14 cellular contexts compared by ENCODE assay signal in genomic region chr14:50344831-50345563, GRCh38. TPM values are rescaled to one million over a fixed set of nuclear protein-coding genes. Genes with fewer than 3 reads are reported as not detected.
DNase-seq lines count a peak whose midpoint lies in the region; ATAC-seq and TF ChIP-seq lines count a peak whose summit lies in the region.
"Had no signal": no experiment of that assay in that cellular context is flagged by ENCODE, and none has a peak within 500 bp of the region (broad histone marks: within the 10 kb centered on the region; RNA-seq: fewer than 3 reads in every experiment).

No MANE protein-coding gene starts in this region.

- in situ Hi-C loops in GM23248 (cut with MboI): loop anchor here (25.0 kb wide), 1 partner anchor 417 kb away; no protein-coding TSS in a partner anchor

- H4K20me1 ChIP-seq in GM23248 (ENCODE audit: insufficient read depth): no peaks in the 10 kb centered on the region

- DNase-seq in GM23248 (peak; percentile 12), amniotic epithelial cell (ENCODE audit: low read depth) (peak; percentile 36), hepatic stellate cell (ENCODE audit: low spot score) (peak; percentile 27), spleen (no peak), NCI-H748 treated with DMSO at 0.1 percent for 48 hours (lab: John Stamatoyannopoulos, UW) (no peak)
- no peak for DNase-seq in activated effector memory CD4-positive, alpha-beta T cell treated with anti-CD3 and anti-CD28 coated beads, Interleukin-2, amount 50 U/mL, for 16 hours
- no peak for DNase-seq in activated CD8-positive, alpha-beta memory T cell treated with anti-CD3 and anti-CD28 coated beads, Interleukin-2, amount 50 U/mL, for 48 hours
- DNase-seq: activated B cell treated with CpG ODN at 0.5 μM for 24 hours, activated gamma-delta T cell, C1 segment of cervical spinal cord, dermis blood vessel endothelial cell, NCI-H774, Peyer's patch had no signal

- ATAC-seq in GM19035 (IDR thresholded peaks at IDR 0.05; ENCODE audit: unreplicated experiment): no peak

- peaks cover 46% of the 10 kb centered on the region for H3K4me1 ChIP-seq in GM23248 (ENCODE audit: insufficient read depth)
- peaks cover 4 to 63% (median 31%) of the 10 kb centered on the region in 6 donors for H3K4me1 ChIP-seq in spleen

- TF ChIP-seq POLR2A in spleen (IDR thresholded peaks at IDR 0.05): no peak

- peaks cover 43% of the 10 kb centered on the region; the same call in 1 of the 2 replicates for H3F3A ChIP-seq in GM23248 (ENCODE audit: insufficient read depth)

- H3K4me3 ChIP-seq in GM23248 (no peak overlapping the region), spleen (no peak overlapping the region)
- H3K4me3 ChIP-seq: Peyer's patch had no signal

- H3K9me3 ChIP-seq in GM23248 (ENCODE audit: low read depth) (no peaks in the 10 kb centered on the region), spleen (no peaks in the 10 kb centered on the region)
- H3K9me3 ChIP-seq: Peyer's patch had no signal

- H3K27me3 ChIP-seq in GM23248 (replicated peaks; ENCODE audit: insufficient read depth): no peaks in the 10 kb centered on the region
- H3K27me3 ChIP-seq in spleen (replicated peaks in 1 of 7): no peaks in the 10 kb centered on the region
- H3K27me3 ChIP-seq: Peyer's patch had no signal

- 23 to 26% methylated on average over 4 of the region's 4 CpGs for WGBS in GM23248 (ENCODE audit: low coverage in 1 of 2, low lambda C conversion rate in 2 of 2, missing lambda C conversion rate in 2 of 2), 2 experiments
- WGBS in spleen, 5 donors: 78 to 93% (median 87%) methylated on average over 4 of the region's 4 CpGs

- H3K36me3 ChIP-seq in GM23248 (ENCODE audit: low read depth) (no peaks in the 10 kb centered on the region), spleen (peaks cover 0 to 12% (median 4%) of the 10 kb centered on the region in 6 donors)
- H3K36me3 ChIP-seq: Peyer's patch had no signal

- H3K9me2 ChIP-seq in GM23248 (ENCODE audit: insufficient read depth): no peaks in the 10 kb centered on the region

- H3K9ac ChIP-seq in GM23248: no peak overlapping the region

- no peak for TF ChIP-seq CTCF in spleen (IDR thresholded peaks at IDR 0.05 in 8 of 11, conservative IDR thresholded peaks at IDR 0.05 in 3 of 11)

- no peak overlapping the region for H2AFZ ChIP-seq in GM23248

- no peaks in the 10 kb centered on the region for H3K79me2 ChIP-seq in GM23248 (ENCODE audit: insufficient read depth)

- H3K4me2 ChIP-seq in GM23248 (ENCODE audit: unreplicated experiment): no peak overlapping the region

- H3K27ac ChIP-seq in GM23248: no peak overlapping the region
- peak overlapping the region in 5 of 8 donors; percentile 31 to 72 (median 58) for H3K27ac ChIP-seq in spleen
- H3K27ac ChIP-seq: Peyer's patch had no signal

- intact Hi-C loops in spleen (cut with DNase I; ENCODE audit: low total_unique reads): no loop called here

RNA-seq across cellular contexts. Expression of gene DMAC2L, which starts 32.9 kb away (rescaled TPM):
- total RNA-seq in GM23248 (2014; rRNA removed; shearing (Covaris generic)): 4.4 and 7.8 TPM in 2 replicates
- polyA plus RNA-seq in GM23248 (2016; fragmentation: Nextera tagmentation; extraction: Ambion mirVana) (12.3 and 15.9 TPM in 2 replicates), spleen (10 to 100 TPM; 15.7 to 17.0 (median 17.0) TPM)
- 10 to 100 TPM; 10.0 to 24.7 (median 20.5) TPM for total RNA-seq in spleen

RNA-seq across cellular contexts. Expression of gene L2HGDH, which starts 33.0 kb away (rescaled TPM):
- total RNA-seq in GM23248 (2014; rRNA removed; shearing (Covaris generic)): 1.3 and 2.6 TPM in 2 replicates
- polyA plus RNA-seq in GM23248 (2016; fragmentation: Nextera tagmentation; extraction: Ambion mirVana) (1.8 and 2.0 TPM in 2 replicates), spleen (1 to 10 TPM in 2 of 3 donors, under 1 TPM in 1; 0.72 to 1.2 (median 1.2) TPM)
- 1 to 10 TPM; 2.8 to 4.9 (median 3.9) TPM for total RNA-seq in spleen

RNA-seq across cellular contexts. Expression of gene CDKL1, which starts 51.7 kb away (rescaled TPM):
- 1.1 and 5.0 TPM in 2 replicates for total RNA-seq in GM23248 (2014; rRNA removed; shearing (Covaris generic))
- polyA plus RNA-seq in GM23248 (2016; fragmentation: Nextera tagmentation; extraction: Ambion mirVana) (2.2 and 2.9 TPM in 2 replicates), spleen (1 to 10 TPM; 1.7 to 4.3 (median 2.8) TPM)
- total RNA-seq in spleen: 100 to 1,000 TPM in 1 of 7 donors, 10 to 100 TPM in 5, 1 to 10 TPM in 1; 9.2 to 310 (median 27.8) TPM

Comparison
In these comparisons a context has a peak if more than half of its experiments do, and no peak if none do; other contexts are left out.
1. DNase-seq: peak in GM23248 (single experiment), amniotic epithelial cell (single experiment) and hepatic stellate cell (single experiment); none in spleen (single experiment), NCI-H748 treated with DMSO at 0.1 percent for 48 hours (single experiment), activated effector memory CD4-positive, alpha-beta T cell treated with anti-CD3 and anti-CD28 coated beads, Interleukin-2, amount 50 U/mL, for 16 hours (single experiment) and activated CD8-positive, alpha-beta memory T cell treated with anti-CD3 and anti-CD28 coated beads, Interleukin-2, amount 50 U/mL, for 48 hours (single experiment).